ENCODE assay signal across 14 cellular contexts in genomic region chr16:22219389-22220075, GRCh38. TPM values are rescaled to one million over a fixed set of nuclear protein-coding genes. Genes with fewer than 3 reads are reported as not detected.
A peak's percentile ranks its signal among the peaks of the same experiment; 100 is the strongest.
DNase-seq lines count a peak whose midpoint lies in the region; ATAC-seq and TF ChIP-seq lines count a peak whose summit lies in the region.
"Had no signal": no experiment of that assay in that cellular context is flagged by ENCODE, and none has a peak within 500 bp of the region (broad histone marks: within the 10 kb centered on the region; RNA-seq: fewer than 3 reads in every experiment).

No MANE protein-coding gene starts in this region.

- H3K79me2 ChIP-seq in trophoblast cell (ENCODE audit: control insufficient read depth, insufficient read depth, low read length, poor library complexity): no peaks in the 10 kb centered on the region

- H3K23ac ChIP-seq in trophoblast cell (ENCODE audit: low read length): peak overlapping the region; percentile 24

- no peak overlapping the region for H2BK5ac ChIP-seq in trophoblast cell (ENCODE audit: low read depth, low read length, poor library complexity)

- intact Hi-C loops in heart right ventricle (cut with DNase I) (loop anchor here in 1 of 10 donors (1.0 kb wide), 1 partner anchor 13 kb away; no protein-coding TSS in a partner anchor), cardiac septum (cut with DNase I) (no loop called here), ascending aorta (cut with DNase I) (loop anchor here (2.0 kb wide), 1 partner anchor 13 kb away; the partner anchor contains the start of gene EEF2K), vagina (cut with DNase I) (no loop called here), spleen (cut with DNase I; ENCODE audit: low total_unique reads) (no loop called here)

- H3K14ac ChIP-seq in trophoblast cell (ENCODE audit: low read length): no peak overlapping the region

- H3K27me3 ChIP-seq in heart right ventricle: no peaks in the 10 kb centered on the region
- no peaks in the 10 kb centered on the region for H3K27me3 ChIP-seq in ascending aorta
- no peaks in the 10 kb centered on the region for H3K27me3 ChIP-seq in trophoblast cell (ENCODE audit: insufficient read depth, low read length)
- H3K27me3 ChIP-seq in vagina: no peaks in the 10 kb centered on the region
- H3K27me3 ChIP-seq in spleen (replicated peaks in 1 of 7): no peaks in the 10 kb centered on the region
- H3K27me3 ChIP-seq: pancreas had no signal

- H4K91ac ChIP-seq in trophoblast cell (ENCODE audit: low read depth, low read length): no peak overlapping the region

- peak overlapping the region in 9 of 10 donors; percentile 18 to 81 (median 60) for H3K27ac ChIP-seq in heart right ventricle
- H3K27ac ChIP-seq in ascending aorta: peak overlapping the region; percentile 79 to 82
- no peak overlapping the region for H3K27ac ChIP-seq in trophoblast cell (ENCODE audit: low read depth, low read length)
- H3K27ac ChIP-seq in vagina: peak overlapping the region; percentile 64
- H3K27ac ChIP-seq in spleen: peak overlapping the region in 2 of 8 donors; percentile 15 to 43
- no peak overlapping the region for H3K27ac ChIP-seq in caudate nucleus (ENCODE audit: low read depth, low read length)
- H3K27ac ChIP-seq: pancreas had no signal

- peak in 4 of 8 donors; percentile 3 to 16 (median 10) for ATAC-seq in heart right ventricle
- ATAC-seq in GM19035 (IDR thresholded peaks at IDR 0.05; ENCODE audit: unreplicated experiment): no peak

- H3K18ac ChIP-seq in trophoblast cell (ENCODE audit: low read length): no peak overlapping the region

- H3K4me1 ChIP-seq in heart right ventricle (peaks cover 4 to 46% (median 27%) of the 10 kb centered on the region in 9 donors), ascending aorta (peaks cover 6 to 38% of the 10 kb centered on the region in 2 donors), trophoblast cell (ENCODE audit: control insufficient read depth in 1 of 2, insufficient read depth in 2 of 2, low read length in 2 of 2) (no peaks in the 10 kb centered on the region), vagina (peaks cover 31% of the 10 kb centered on the region), spleen (peaks cover 0 to 42% (median 16%) of the 10 kb centered on the region in 6 donors)

- no peaks in the 10 kb centered on the region for H3K79me1 ChIP-seq in trophoblast cell (ENCODE audit: low read length)

- no peak overlapping the region for H3K4me2 ChIP-seq in trophoblast cell (ENCODE audit: low read length)

- WGBS in heart right ventricle, 2 donors: 85 to 87% methylated on average over 3 of the region's 3 CpGs
- no CpG with 5 or more reads among the region's 3 CpGs for WGBS in trophoblast cell (ENCODE audit: extremely low coverage, insufficient coverage, insufficient read length)
- WGBS in spleen, 5 donors: 89 to 96% (median 94%) methylated on average over 3 of the region's 3 CpGs

- no peak overlapping the region for H3K4me3 ChIP-seq in heart right ventricle
- no peak overlapping the region for H3K4me3 ChIP-seq in ascending aorta
- H3K4me3 ChIP-seq in trophoblast cell (ENCODE audit: low read depth, low read length): no peak overlapping the region
- H3K4me3 ChIP-seq in vagina: no peak overlapping the region
- no peak overlapping the region for H3K4me3 ChIP-seq in spleen
- H3K4me3 ChIP-seq: pancreas had no signal

- TF ChIP-seq CTCF in heart right ventricle (IDR thresholded peaks at IDR 0.05) (no peak), ascending aorta (IDR thresholded peaks at IDR 0.05) (no peak), vagina (IDR thresholded peaks at IDR 0.05) (no peak), spleen (IDR thresholded peaks at IDR 0.05 in 8 of 11, conservative IDR thresholded peaks at IDR 0.05 in 3 of 11) (no peak)

- peaks cover 0 to 36% (median 0%) of the 10 kb centered on the region in 9 donors for H3K36me3 ChIP-seq in heart right ventricle
- H3K36me3 ChIP-seq in ascending aorta: peaks cover 4 to 7% of the 10 kb centered on the region in 2 donors
- H3K36me3 ChIP-seq in trophoblast cell (ENCODE audit: control insufficient read depth in 1 of 2, insufficient read depth in 2 of 2, low read length in 2 of 2): no peaks in the 10 kb centered on the region
- no peaks in the 10 kb centered on the region for H3K36me3 ChIP-seq in vagina
- peaks cover 0 to 25% (median 1%) of the 10 kb centered on the region in 6 donors for H3K36me3 ChIP-seq in spleen
- H3K36me3 ChIP-seq: pancreas had no signal

- no peak overlapping the region for H2BK120ac ChIP-seq in trophoblast cell (ENCODE audit: insufficient read depth, low read length, poor library complexity)

- H4K12ac ChIP-seq in trophoblast cell (ENCODE audit: low read depth, low read length): no peak overlapping the region

- no peak for DNase-seq in heart right ventricle
- no peak for DNase-seq in cardiac septum (ENCODE audit: low spot score)
- no peak for DNase-seq in ascending aorta (ENCODE audit: low spot score in 2 of 2)
- no peak for DNase-seq in trophoblast cell
- no peak for DNase-seq in vagina (ENCODE audit: extremely low spot score in 2 of 2)
- DNase-seq in spleen: no peak
- no peak for DNase-seq in caudate nucleus (lab: John Stamatoyannopoulos, UW)
- DNase-seq: activated B cell treated with CpG ODN at 0.5 μM for 24 hours; NCI-H1930; pancreas; stimulated activated CD4-positive, alpha-beta T cell treated with anti-CD3 and anti-CD28 coated beads, Interleukin-12 subunit alpha, Interleukin-12 subunit beta, amount 100 ng/mL, for 4 hours had no signal

- no peak for TF ChIP-seq POLR2A in vagina (IDR thresholded peaks at IDR 0.05)
- no peak for TF ChIP-seq POLR2A in spleen (IDR thresholded peaks at IDR 0.05)

- H2AK5ac ChIP-seq in trophoblast cell (ENCODE audit: low read length): no peak overlapping the region

- H3K9ac ChIP-seq in trophoblast cell (ENCODE audit: low read length): no peak overlapping the region

- H3K9me3 ChIP-seq in heart right ventricle: no peaks in the 10 kb centered on the region
- H3K9me3 ChIP-seq in ascending aorta: no peaks in the 10 kb centered on the region
- H3K9me3 ChIP-seq in trophoblast cell (ENCODE audit: insufficient read depth, low read depth, low read length): peaks cover 1% of the 10 kb centered on the region
- H3K9me3 ChIP-seq in vagina: no peaks in the 10 kb centered on the region
- no peaks in the 10 kb centered on the region for H3K9me3 ChIP-seq in spleen
- H3K9me3 ChIP-seq: pancreas had no signal

- no peak overlapping the region for H2BK12ac ChIP-seq in trophoblast cell (ENCODE audit: low read length)

- no peak overlapping the region for H2AFZ ChIP-seq in trophoblast cell (ENCODE audit: insufficient read depth, low read length, poor library complexity)

- H3K4ac ChIP-seq in trophoblast cell (ENCODE audit: low read depth, low read length): no peak overlapping the region

- H4K8ac ChIP-seq in trophoblast cell (ENCODE audit: low read depth, low read length): no peak overlapping the region

RNA-seq across cellular contexts. Expression of gene EEF2K, which starts 13.5 kb away (rescaled TPM):
- total RNA-seq in heart right ventricle (10 to 100 TPM; 17.2 to 38.9 (median 23.2) TPM), cardiac septum (16.2 TPM), ascending aorta (31.9 TPM), vagina (50.3 TPM), spleen (10 to 100 TPM; 19.5 to 37.7 (median 27.5) TPM)
- polyA plus RNA-seq in heart right ventricle (10 to 100 TPM in 1 of 2 donors, 1 to 10 TPM in 1; 5.1 to 10.3 TPM), spleen (1 to 10 TPM; 2.4 to 5.8 (median 2.6) TPM)
- polyA plus RNA-seq in trophoblast cell (2013): 6.4 and 6.7 TPM in 2 replicates

RNA-seq across cellular contexts. Expression of gene SDR42E2, which starts 57.2 kb away (rescaled TPM):
- total RNA-seq in heart right ventricle: under 1 TPM in 1 of 10 donors, not detected in 9; 0.09 TPM
- polyA plus RNA-seq in heart right ventricle: under 1 TPM in 1 of 2 donors, not detected in 1; 0.15 TPM
- not detected for total RNA-seq in cardiac septum
- not detected for total RNA-seq in ascending aorta
- polyA plus RNA-seq in trophoblast cell (2013): 0.04 TPM in 1 of 2 replicates, not detected in the other
- total RNA-seq in vagina: not detected
- total RNA-seq in spleen: under 1 TPM in 2 of 7 donors, not detected in 5; 0.16 to 0.24 TPM
- under 1 TPM; 0.09 to 0.14 (median 0.10) TPM for polyA plus RNA-seq in spleen
- total RNA-seq: HT1080, left colon, pancreas had no signal

Comparison
In these comparisons a context has a peak if more than half of its experiments do, and no peak if none do; other contexts are left out.
1. H3K27ac ChIP-seq: peak in heart right ventricle (9 of 10), ascending aorta (2 of 2) and vagina (single experiment); none in trophoblast cell (single experiment) and caudate nucleus (single experiment).